In the genomic region with DNA sequence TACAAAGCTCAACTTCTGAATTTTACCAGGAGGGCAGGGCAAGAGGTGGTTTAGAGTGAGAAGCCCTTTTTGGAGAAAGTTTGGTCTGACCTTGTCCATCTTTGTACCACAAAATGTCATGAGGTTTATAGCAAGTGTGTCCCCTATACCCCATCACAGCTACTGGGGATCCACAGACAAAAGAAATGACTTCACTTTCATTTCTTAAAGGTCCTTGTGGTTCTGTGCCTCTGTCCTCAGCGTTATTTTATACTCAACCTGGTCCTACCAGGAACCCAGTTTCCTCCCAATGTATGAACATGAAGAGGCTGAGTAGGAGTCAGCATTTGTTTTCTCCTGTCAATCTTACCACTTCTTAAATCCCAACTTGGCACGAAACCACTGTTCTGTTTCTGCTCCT, we compare ENCODE assay signal across 22 cellular contexts.
DNase-seq lines count a peak whose midpoint lies in the region; ATAC-seq and TF ChIP-seq lines count a peak whose summit lies in the region.
"Had no signal": no experiment of that assay in that cellular context is flagged by ENCODE, and none has a peak within 500 bp of the region (broad histone marks: within the 10 kb centered on the region; RNA-seq: fewer than 3 reads in every experiment).

No MANE protein-coding gene starts in this region.

- no peak overlapping the region for H3K4me3 ChIP-seq in CD8-positive, alpha-beta memory T cell (ENCODE audit: low read length)
- no peak overlapping the region for H3K4me3 ChIP-seq in PC-3 (ENCODE audit: low read length)
- H3K4me3 ChIP-seq in upper lobe of right lung = no peak overlapping the region
- H3K4me3 ChIP-seq: lung, psoas muscle, suprapubic skin, uterus had no signal

- H3F3A ChIP-seq in PC-3 (ENCODE audit: low read length, unreplicated experiment) = peaks cover 9% of the 10 kb centered on the region

- H3K27ac ChIP-seq in CD8-positive, alpha-beta memory T cell (ENCODE audit: low read depth, low read length) = no peak overlapping the region
- peak overlapping the region; percentile 90 for H3K27ac ChIP-seq in PC-3 (ENCODE audit: low read length)
- H3K27ac ChIP-seq in upper lobe of right lung = no peak overlapping the region
- H3K27ac ChIP-seq: psoas muscle, suprapubic skin, uterus had no signal

- peak overlapping the region in 6 of 7 donors; percentile 4 to 68 (median 33) for H3K4me3 Mint-ChIP-seq in CD8-positive, alpha-beta memory T cell
- H3K4me3 Mint-ChIP-seq in activated naive CD8-positive, alpha-beta T cell treated with anti-CD3 and anti-CD28 coated beads, Interleukin-2, amount 10 ng/mL, durations not matched to agents 7 days and 5 days = peak overlapping the region; percentile 26
- H3K4me3 Mint-ChIP-seq in stimulated activated effector memory CD8-positive, alpha-beta T cell treated with anti-CD3 and anti-CD28 coated beads, Interleukin-12 subunit alpha, Interleukin-12 subunit beta, amount 100 ng/mL, for 72 hours = peak overlapping the region; percentile 47
- H3K4me3 Mint-ChIP-seq: activated B cell treated with CpG ODN at 0.5 μM for 24 hours, brain, CD14-positive monocyte had no signal

- BruUV-seq in PC-3 (replicated peaks; lab: Mats Ljungman, UMichigan) = no TSS peak

- peaks cover 32% of the 10 kb centered on the region for H3K4me1 ChIP-seq in CD8-positive, alpha-beta memory T cell (ENCODE audit: insufficient read depth, low read length)
- H3K4me1 ChIP-seq in PC-3 (ENCODE audit: insufficient read depth, low read length) = peaks cover 64% of the 10 kb centered on the region
- H3K4me1 ChIP-seq in upper lobe of right lung = peaks cover 8% of the 10 kb centered on the region
- H3K4me1 ChIP-seq: uterus had no signal

- H3K9ac ChIP-seq in PC-3 (ENCODE audit: low read length) = peak overlapping the region; percentile 80

- H3K4me1 Mint-ChIP-seq in CD8-positive, alpha-beta memory T cell = peaks cover 66 to 82% (median 66%) of the 10 kb centered on the region in 3 donors
- H3K4me1 Mint-ChIP-seq in activated naive CD8-positive, alpha-beta T cell treated with anti-CD3 and anti-CD28 coated beads, Interleukin-2, amount 10 ng/mL, durations not matched to agents 7 days and 5 days = peaks cover 45% of the 10 kb centered on the region
- H3K4me1 Mint-ChIP-seq in stimulated activated effector memory CD8-positive, alpha-beta T cell treated with anti-CD3 and anti-CD28 coated beads, Interleukin-12 subunit alpha, Interleukin-12 subunit beta, amount 100 ng/mL, for 72 hours = peaks cover 91% of the 10 kb centered on the region
- H3K4me1 Mint-ChIP-seq: brain, CD14-positive monocyte had no signal

- no peaks in the 10 kb centered on the region for H3K9me3 ChIP-seq in CD8-positive, alpha-beta memory T cell (ENCODE audit: low read length)
- H3K9me3 ChIP-seq in PC-3 (ENCODE audit: low read length) = no peaks in the 10 kb centered on the region
- H3K9me3 ChIP-seq in upper lobe of right lung = no peaks in the 10 kb centered on the region
- H3K9me3 ChIP-seq: psoas muscle, suprapubic skin, uterus had no signal

- peak overlapping the region; percentile 77 for H3K4me2 ChIP-seq in PC-3 (ENCODE audit: low read length)

- no peaks in the 10 kb centered on the region for H3K36me3 ChIP-seq in CD8-positive, alpha-beta memory T cell (ENCODE audit: insufficient read depth, low read length)
- no peaks in the 10 kb centered on the region for H3K36me3 ChIP-seq in PC-3 (ENCODE audit: low read depth, low read length)
- no peaks in the 10 kb centered on the region for H3K36me3 ChIP-seq in upper lobe of right lung
- H3K36me3 ChIP-seq: suprapubic skin, uterus had no signal

- no peaks in the 10 kb centered on the region for H3K79me2 ChIP-seq in PC-3 (ENCODE audit: low read length)

- CTCF ChIA-PET in CD8-positive, alpha-beta memory T cell (lab: Charles Lee) = interaction anchor here (1.6 to 3.9 kb wide), 10 partner anchors 12 to 224 kb away, joined by 3 to 51 read pairs (median 10); a partner anchor contains a TSS
- CTCF ChIA-PET in PC-3 (lab: Charles Lee) = no interaction called here

- ATAC-seq in PC-3 (no peak), HG03139 (IDR thresholded peaks at IDR 0.05; ENCODE audit: unreplicated experiment) (no peak), upper lobe of right lung (no peak)
- peak; percentile 40 for ATAC-seq in activated naive CD8-positive, alpha-beta T cell treated with anti-CD3 and anti-CD28 coated beads, Interleukin-2, amount 10 ng/mL, durations not matched to agents 7 days and 5 days (ENCODE audit: low read depth)
- peak; percentile 65 for ATAC-seq in stimulated activated effector memory CD8-positive, alpha-beta T cell treated with anti-CD3 and anti-CD28 coated beads, Interleukin-12 subunit alpha, Interleukin-12 subunit beta, amount 100 ng/mL, for 72 hours
- ATAC-seq: psoas muscle, SK-N-SH treated with all-trans-retinoic acid at 6 μM for 48 hours had no signal

- POLR2A ChIA-PET in CD8-positive, alpha-beta memory T cell (lab: Charles Lee) = no interaction called here
- POLR2A ChIA-PET in PC-3 (lab: Charles Lee; ENCODE audit: unreplicated experiment) = no interaction called here
- POLR2A ChIA-PET in activated naive CD8-positive, alpha-beta T cell treated with anti-CD3 and anti-CD28 coated beads, Interleukin-2, amount 10 ng/mL, durations not matched to agents 7 days and 5 days (lab: Charles Lee) = interaction anchor here (2.6 kb wide), 1 partner anchor 157 kb away, joined by 19 read pairs; a partner anchor contains a TSS

- H2AFZ ChIP-seq in PC-3 (ENCODE audit: low read length) = no peak overlapping the region

- H3K27me3 ChIP-seq in CD8-positive, alpha-beta memory T cell (ENCODE audit: insufficient read depth, low read length, poor library complexity, severe bottlenecking) = no peaks in the 10 kb centered on the region
- H3K27me3 ChIP-seq in PC-3 (ENCODE audit: low read length) (no peaks in the 10 kb centered on the region), upper lobe of right lung (no peaks in the 10 kb centered on the region)
- H3K27me3 ChIP-seq: suprapubic skin, uterus had no signal

- TF ChIP-seq CTCF in PC-3 (conservative IDR thresholded peaks at IDR 0.05; ENCODE audit: low read depth, low read length) (no peak), upper lobe of right lung (IDR thresholded peaks at IDR 0.05) (no peak)

- H3K27ac Mint-ChIP-seq in CD8-positive, alpha-beta memory T cell = peak overlapping the region; percentile 77 to 97 (median 88)
- peak overlapping the region; percentile 46 for H3K27ac Mint-ChIP-seq in activated naive CD8-positive, alpha-beta T cell treated with anti-CD3 and anti-CD28 coated beads, Interleukin-2, amount 10 ng/mL, durations not matched to agents 7 days and 5 days
- H3K27ac Mint-ChIP-seq in stimulated activated effector memory CD8-positive, alpha-beta T cell treated with anti-CD3 and anti-CD28 coated beads, Interleukin-12 subunit alpha, Interleukin-12 subunit beta, amount 100 ng/mL, for 72 hours = peak overlapping the region; percentile 6
- H3K27ac Mint-ChIP-seq: activated B cell treated with CpG ODN at 0.5 μM for 24 hours, brain, CD14-positive monocyte had no signal

- DNase-seq in CD8-positive, alpha-beta memory T cell = no peak
- DNase-seq in PC-3 (no peak), upper lobe of right lung (no peak)
- DNase-seq in activated naive CD8-positive, alpha-beta T cell treated with anti-CD3 and anti-CD28 coated beads, Interleukin-2, amount 10 ng/mL, durations not matched to agents 7 days and 5 days = no peak
- no peak for DNase-seq in stimulated activated effector memory CD8-positive, alpha-beta T cell treated with anti-CD3 and anti-CD28 coated beads, Interleukin-12 subunit alpha, Interleukin-12 subunit beta, amount 100 ng/mL, for 72 hours (ENCODE audit: low spot score in 2 of 2)
- DNase-seq in stimulated activated CD4-positive, alpha-beta T cell treated with anti-CD3 and anti-CD28 coated beads, Interleukin-4, amount 100 ng/mL, for 1 hour = no peak
- DNase-seq: activated B cell treated with CpG ODN at 0.5 μM for 24 hours; effector CD4-positive, alpha-beta T cell; erythroblast; head of caudate nucleus; NCI-H2081; NCI-H226; NCI-H748 treated with DMSO at 0.1 percent for 48 hours; psoas muscle; T1000; uterus had no signal

- peaks cover 0 to 48% (median 7%) of the 10 kb centered on the region in 3 donors for H3K36me3 Mint-ChIP-seq in CD8-positive, alpha-beta memory T cell
- H3K36me3 Mint-ChIP-seq in activated naive CD8-positive, alpha-beta T cell treated with anti-CD3 and anti-CD28 coated beads, Interleukin-2, amount 10 ng/mL, durations not matched to agents 7 days and 5 days = peaks cover 31% of the 10 kb centered on the region
- peaks cover 63% of the 10 kb centered on the region for H3K36me3 Mint-ChIP-seq in stimulated activated effector memory CD8-positive, alpha-beta T cell treated with anti-CD3 and anti-CD28 coated beads, Interleukin-12 subunit alpha, Interleukin-12 subunit beta, amount 100 ng/mL, for 72 hours
- H3K36me3 Mint-ChIP-seq: brain, CD14-positive monocyte had no signal

- no peaks in the 10 kb centered on the region for H3K9me2 ChIP-seq in PC-3 (replicated peaks; ENCODE audit: low read length)

- no peaks in the 10 kb centered on the region for H3K9me3 Mint-ChIP-seq in CD8-positive, alpha-beta memory T cell
- no peaks in the 10 kb centered on the region for H3K9me3 Mint-ChIP-seq in activated naive CD8-positive, alpha-beta T cell treated with anti-CD3 and anti-CD28 coated beads, Interleukin-2, amount 10 ng/mL, durations not matched to agents 7 days and 5 days
- no peaks in the 10 kb centered on the region for H3K9me3 Mint-ChIP-seq in stimulated activated effector memory CD8-positive, alpha-beta T cell treated with anti-CD3 and anti-CD28 coated beads, Interleukin-12 subunit alpha, Interleukin-12 subunit beta, amount 100 ng/mL, for 72 hours
- H3K9me3 Mint-ChIP-seq: brain, CD14-positive monocyte had no signal

- no peaks in the 10 kb centered on the region for H3K27me3 Mint-ChIP-seq in CD8-positive, alpha-beta memory T cell
- H3K27me3 Mint-ChIP-seq in activated naive CD8-positive, alpha-beta T cell treated with anti-CD3 and anti-CD28 coated beads, Interleukin-2, amount 10 ng/mL, durations not matched to agents 7 days and 5 days = no peaks in the 10 kb centered on the region
- H3K27me3 Mint-ChIP-seq: activated B cell treated with CpG ODN at 0.5 μM for 24 hours had no signal

- no peaks in the 10 kb centered on the region for H4K20me1 ChIP-seq in PC-3 (ENCODE audit: low read length)

- intact Hi-C loops in PC-3 (cut with micrococcal nuclease) (loop anchor here (5.0 to 10.0 kb wide), 3 partner anchors 102 to 400 kb away; a partner anchor contains a TSS), upper lobe of right lung (cut with DNase I) (no loop called here)

Comparison
In these comparisons a context has a peak if more than half of its experiments do, and no peak if none do; other contexts are left out.
1. H3K27ac Mint-ChIP-seq: peak in every context shown above with its lines; median percentile 88 in CD8-positive, alpha-beta memory T cell; 46 in activated naive CD8-positive, alpha-beta T cell treated with anti-CD3 and anti-CD28 coated beads, Interleukin-2, amount 10 ng/mL, durations not matched to agents 7 days and 5 days; 6 in stimulated activated effector memory CD8-positive, alpha-beta T cell treated with anti-CD3 and anti-CD28 coated beads, Interleukin-12 subunit alpha, Interleukin-12 subunit beta, amount 100 ng/mL, for 72 hours.
2. ATAC-seq: peak in activated naive CD8-positive, alpha-beta T cell treated with anti-CD3 and anti-CD28 coated beads, Interleukin-2, amount 10 ng/mL, durations not matched to agents 7 days and 5 days (single experiment) and stimulated activated effector memory CD8-positive, alpha-beta T cell treated with anti-CD3 and anti-CD28 coated beads, Interleukin-12 subunit alpha, Interleukin-12 subunit beta, amount 100 ng/mL, for 72 hours (single experiment); none in PC-3 (single experiment), HG03139 (single experiment) and upper lobe of right lung (single experiment).
3. Peak in every context shown above with its lines, with median percentiles within 50 percentile points of each other: H3K4me3 Mint-ChIP-seq.